8 cellular contexts compared by ENCODE assay signal in the genomic region with DNA sequence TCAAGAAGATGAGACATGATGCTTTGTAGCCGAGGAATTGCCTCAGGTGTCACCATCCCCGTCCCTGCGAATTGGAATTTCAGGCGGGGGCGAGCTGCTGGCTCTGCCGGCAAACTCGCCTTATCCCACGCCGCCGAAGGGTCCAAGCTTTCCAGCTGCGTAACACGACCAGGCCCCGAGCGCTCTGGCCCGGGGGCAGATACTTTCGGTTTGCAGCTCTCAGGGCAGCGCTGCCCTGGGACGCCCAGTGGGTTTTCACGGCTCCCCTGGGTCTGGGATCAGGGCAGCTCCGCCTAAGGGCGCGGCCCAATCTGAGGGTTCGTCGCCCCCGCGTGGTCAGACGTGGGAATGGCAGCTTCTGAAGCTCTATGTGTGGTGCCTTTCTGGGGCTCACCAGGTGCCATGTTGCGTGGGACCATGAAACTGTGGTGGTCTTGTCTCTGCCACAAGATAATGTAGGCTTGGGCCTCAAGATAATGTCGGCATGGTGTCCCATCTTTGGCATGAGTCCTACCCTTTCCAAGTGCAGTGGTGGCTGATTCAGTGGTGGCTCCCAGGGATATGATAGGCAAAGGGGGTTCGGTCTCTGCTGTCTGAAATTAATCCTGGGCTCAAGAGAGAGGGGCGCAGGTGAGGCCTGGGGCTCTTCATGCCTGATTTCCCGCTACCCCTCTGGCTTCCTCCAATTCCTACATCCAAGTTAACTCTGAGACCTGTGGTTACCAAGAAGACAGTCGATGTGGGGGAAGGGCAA. TPM values are rescaled to one million over a fixed set of nuclear protein-coding genes. Genes with fewer than 3 reads are reported as not detected.
DNase-seq lines count a peak whose midpoint lies in the region; FAIRE-seq and TF ChIP-seq lines count a peak whose summit lies in the region.

No MANE protein-coding gene starts in this region.

- peak overlapping the region; percentile 79 for H3K9ac ChIP-seq in astrocyte (ENCODE audit: low read length)

- in situ Hi-C loops in G401 (cut with HindIII; ENCODE audit: low sequenced_read_pairs) = no loop called here

- H3K27me3 ChIP-seq in astrocyte (ENCODE audit: insufficient read depth, low read length) (no peaks in the 10 kb centered on the region), hepatocyte (no peaks in the 10 kb centered on the region), vagina (no peaks in the 10 kb centered on the region)

- H3K27ac Mint-ChIP-seq in astrocyte (ENCODE audit: unreplicated experiment) = peak overlapping the region; percentile 77

- TF ChIP-seq POLR2A in vagina (IDR thresholded peaks at IDR 0.05) = no peak

- H3K9me3 ChIP-seq in astrocyte (ENCODE audit: insufficient read depth, low read depth, low read length) (no peaks in the 10 kb centered on the region), hepatocyte (ENCODE audit: low read depth) (no peaks in the 10 kb centered on the region), vagina (no peaks in the 10 kb centered on the region)

- peaks cover 4% of the 10 kb centered on the region for H3K4me1 Mint-ChIP-seq in astrocyte (ENCODE audit: low read depth, unreplicated experiment)

- H3K4me1 ChIP-seq in astrocyte (ENCODE audit: insufficient read depth, low read length) (peaks cover 4% of the 10 kb centered on the region), hepatocyte (ENCODE audit: insufficient read depth) (no peaks in the 10 kb centered on the region), vagina (peaks cover 8% of the 10 kb centered on the region)

- H3K27me3 Mint-ChIP-seq in astrocyte (ENCODE audit: low read depth, unreplicated experiment) = no peaks in the 10 kb centered on the region

- H3K4me3 Mint-ChIP-seq in astrocyte (ENCODE audit: unreplicated experiment) = peak overlapping the region; percentile 84

- WGBS in hepatocyte (ENCODE audit: low lambda C conversion rate, missing lambda C conversion rate) = 14% methylated on average over 33 of the region's 33 CpGs

- H3K9me3 Mint-ChIP-seq in astrocyte (ENCODE audit: unreplicated experiment) = no peaks in the 10 kb centered on the region

- H3K4me2 ChIP-seq in astrocyte (ENCODE audit: low read length) (peak overlapping the region; percentile 85), hepatocyte (peak overlapping the region; percentile 78)

- no peaks in the 10 kb centered on the region for H4K20me1 ChIP-seq in astrocyte (ENCODE audit: insufficient read depth, low read length)
- no peaks in the 10 kb centered on the region for H4K20me1 ChIP-seq in hepatocyte (ENCODE audit: insufficient read depth, poor library complexity, severe bottlenecking)

- H3K36me3 ChIP-seq in astrocyte (ENCODE audit: insufficient read depth, low read length) (no peaks in the 10 kb centered on the region), hepatocyte (replicated peaks; ENCODE audit: insufficient read depth, low read depth) (no peaks in the 10 kb centered on the region), vagina (no peaks in the 10 kb centered on the region)

- no peaks in the 10 kb centered on the region for H3K9me2 ChIP-seq in hepatocyte (replicated peaks; ENCODE audit: insufficient read depth)

- no peak for FAIRE-seq in astrocyte (lab: Jason Lieb, UNC)

- TF ChIP-seq CTCF in HFF-Myc (IDR thresholded peaks at IDR 0.05; ENCODE audit: low read depth, low read length, missing control alignments) (peak; percentile 93), astrocyte (IDR thresholded peaks at IDR 0.05; ENCODE audit: insufficient read depth, low read depth, low read length) (peak; percentile 81), hepatocyte (IDR thresholded peaks at IDR 0.05; ENCODE audit: poor library complexity) (peak; percentile 95), vagina (IDR thresholded peaks at IDR 0.05) (peak; percentile 79 to 98 (median 94))

- H3K79me2 ChIP-seq in astrocyte (ENCODE audit: insufficient read depth, low read length) = no peaks in the 10 kb centered on the region
- no peaks in the 10 kb centered on the region for H3K79me2 ChIP-seq in hepatocyte

- H3K4me3 ChIP-seq in HFF-Myc (replicated peaks; ENCODE audit: low read depth, low read length) (peak overlapping the region; percentile 56), astrocyte (ENCODE audit: insufficient read depth, low read depth, low read length) (peak overlapping the region; percentile 66), hepatocyte (peak overlapping the region; percentile 76), vagina (peak overlapping the region; percentile 51 to 54)

- intact Hi-C loops in vagina (cut with DNase I) = loop anchor here (2.0 to 5.0 kb wide), 2 partner anchors 118 to 1985 kb away; no protein-coding TSS in a partner anchor

- peak; percentile 85 for DNase-seq in G401 (ENCODE audit: low spot score)
- peak; percentile 49 for DNase-seq in HFF-Myc (ENCODE audit: extremely low read depth, low read depth)
- DNase-seq in NCI-H128 (lab: John Stamatoyannopoulos, UW; ENCODE audit: unreplicated experiment) = peak; percentile 74
- DNase-seq in T-helper 22 cell (ENCODE audit: low read depth) = peak; percentile 62
- DNase-seq in astrocyte (ENCODE audit: low read depth) = peak; percentile 52
- DNase-seq in hepatocyte (ENCODE audit: low spot score) = peak; percentile 92
- peak; percentile 49 for DNase-seq in renal cortical epithelial cell (ENCODE audit: low read depth)
- DNase-seq in vagina (ENCODE audit: extremely low spot score in 2 of 2) = no peak

- H2AFZ ChIP-seq in astrocyte (ENCODE audit: low read depth, low read length) (peak overlapping the region; percentile 82), hepatocyte (peak overlapping the region; percentile 72)

- H3K36me3 Mint-ChIP-seq in astrocyte (ENCODE audit: low read depth, unreplicated experiment) = no peaks in the 10 kb centered on the region

- H3K27ac ChIP-seq in astrocyte (ENCODE audit: low read depth, low read length) (no peak overlapping the region), hepatocyte (peak overlapping the region; percentile 47), vagina (peak overlapping the region; percentile 78)

RNA-seq across cellular contexts. Expression of gene PIGT, which starts 21.0 kb away (rescaled TPM):
- total RNA-seq in G401 (2014; rRNA removed; shearing (Covaris generic)) = 25.2 and 31.0 TPM in 2 replicates
- total RNA-seq in astrocyte (83.7 and 91.4 TPM in 2 replicates), hepatocyte (67.1 TPM in 2 replicates), renal cortical epithelial cell (16.3 and 32.9 TPM in 2 replicates), vagina (81.0 TPM)
- 163 and 168 TPM in 2 replicates for polyA plus RNA-seq in hepatocyte

RNA-seq across cellular contexts. Expression of gene DBNDD2, which starts 28.8 kb away (rescaled TPM):
- 0.86 and 5.7 TPM in 2 replicates for total RNA-seq in G401 (2014; rRNA removed; shearing (Covaris generic))
- total RNA-seq in astrocyte (10.7 and 11.3 TPM in 2 replicates), hepatocyte (12.3 and 12.8 TPM in 2 replicates), renal cortical epithelial cell (7.1 and 18.4 TPM in 2 replicates), vagina (57.0 TPM)
- 11.1 and 17.9 TPM in 2 replicates for polyA plus RNA-seq in hepatocyte

RNA-seq across cellular contexts. Expression of gene WFDC2, which starts 32.6 kb away (rescaled TPM):
- total RNA-seq in G401 (2014; rRNA removed; shearing (Covaris generic)) = not detected in 2 replicates
- total RNA-seq in astrocyte (2.4 and 4.1 TPM in 2 replicates), hepatocyte (12.6 and 16.7 TPM in 2 replicates), renal cortical epithelial cell (1.6 and 25.0 TPM in 2 replicates), vagina (2.2 TPM)
- polyA plus RNA-seq in hepatocyte = 92.1 and 99.1 TPM in 2 replicates

RNA-seq across cellular contexts. Expression of gene TP53TG5, which starts 58.8 kb away (rescaled TPM):
- not detected in 2 replicates for total RNA-seq in G401 (2014; rRNA removed; shearing (Covaris generic))
- total RNA-seq in astrocyte = not detected in 2 replicates
- not detected in 2 replicates for total RNA-seq in hepatocyte
- 0.23 TPM in 1 of 2 replicates, not detected in the other for polyA plus RNA-seq in hepatocyte
- not detected in 2 replicates for total RNA-seq in renal cortical epithelial cell
- total RNA-seq in vagina = not detected

Comparison
In these comparisons a context has a peak if more than half of its experiments do, and no peak if none do; other contexts are left out.
1. DNase-seq: peak in G401 (single experiment), HFF-Myc (single experiment), NCI-H128 (single experiment), T-helper 22 cell (single experiment), astrocyte (single experiment), hepatocyte (single experiment) and renal cortical epithelial cell (single experiment); none in vagina (0 of 2).
2. Peak in every context shown above with its lines, with median percentiles within 50 percentile points of each other: H3K4me3 ChIP-seq and CTCF ChIP-seq.